In genomic region chr14:100091386-100091785, GRCh38 we compare ENCODE assay signal across 1 cellular context.
TF ChIP-seq lines count a peak whose summit lies in the region.

No MANE protein-coding gene starts in this region.

TF ChIP-seq in SK-N-SH, 30 proteins besides CTCF, POLR2A, EP300 and RAD21:
- TF ChIP-seq REST (IDR thresholded peaks at IDR 0.05; ENCODE audit: low read depth, low read length) (no peak), GATA2 (CRISPR knock-in tag; IDR thresholded peaks at IDR 0.05) (no peak), SMC3 (IDR thresholded peaks at IDR 0.05; ENCODE audit: low read depth, low read length) (no peak), NRF1 (IDR thresholded peaks at IDR 0.05; ENCODE audit: low read depth, low read length) (no peak), IRF3 (IDR thresholded peaks at IDR 0.05; ENCODE audit: low read depth, low read length) (no peak), CHD2 (IDR thresholded peaks at IDR 0.05; ENCODE audit: low read length, partially characterized antibody) (no peak), USF2 (IDR thresholded peaks at IDR 0.05; ENCODE audit: borderline replicate concordance, low read depth, low read length) (no peak), YY1 (IDR thresholded peaks at IDR 0.05; ENCODE audit: low read depth) (no peak), FOXM1 (IDR thresholded peaks at IDR 0.05; ENCODE audit: low read depth) (no peak), RXRA (IDR thresholded peaks at IDR 0.05; ENCODE audit: borderline replicate concordance, low read depth) (no peak), NFIC (IDR thresholded peaks at IDR 0.05; ENCODE audit: borderline replicate concordance) (no peak), ZBTB33 (IDR thresholded peaks at IDR 0.05; ENCODE audit: borderline replicate concordance, low read depth) (no peak), GABPA (IDR thresholded peaks at IDR 0.05; ENCODE audit: low read depth) (no peak), TAF1 (IDR thresholded peaks at IDR 0.05; ENCODE audit: borderline replicate concordance, low read depth, low read length) (no peak)
TF ChIP-seq in SK-N-SH: peak in this region for 0.
